In genomic region chr22:41507330-41508063, GRCh38 we compare ENCODE assay signal across 29 cellular contexts. TPM values are rescaled to one million over a fixed set of nuclear protein-coding genes. Genes with fewer than 3 reads are reported as not detected.
A peak's percentile ranks its signal among the peaks of the same experiment; 100 is the strongest.
DNase-seq lines count a peak whose midpoint lies in the region; ATAC-seq, FAIRE-seq and TF ChIP-seq lines count a peak whose summit lies in the region.
"Had no signal": no experiment of that assay in that cellular context is flagged by ENCODE, and none has a peak within 500 bp of the region (broad histone marks: within the 10 kb centered on the region; RNA-seq: fewer than 3 reads in every experiment).

No MANE protein-coding gene starts in this region.

- H2BK15ac ChIP-seq in neuronal stem cell (ENCODE audit: low read length) = peak overlapping the region; percentile 81

- peaks cover 0 to 74% of the 10 kb centered on the region in 2 donors for H3K4me1 ChIP-seq in right atrium auricular region
- H3K4me1 ChIP-seq in neuronal stem cell (ENCODE audit: control insufficient read depth in 2 of 2, insufficient read depth in 1 of 2, low read depth in 1 of 2, low read length in 2 of 2) = peaks cover 0 to 8% of the 10 kb centered on the region in 2 donors
- peaks cover 11% of the 10 kb centered on the region for H3K4me1 ChIP-seq in vagina
- H3K4me1 ChIP-seq in neural progenitor cell = peaks cover 5% of the 10 kb centered on the region
- H3K4me1 ChIP-seq: HAP-1 had no signal

- H3K4me2 ChIP-seq in neuronal stem cell (ENCODE audit: insufficient read depth, low read length, poor library complexity, severe bottlenecking) = no peak overlapping the region
- no peak overlapping the region for H3K4me2 ChIP-seq in neural progenitor cell

- H2AFZ ChIP-seq in neuronal stem cell (ENCODE audit: low read length) (no peak overlapping the region), neural progenitor cell (replicated peaks) (no peak overlapping the region)

- H3K9me3 Mint-ChIP-seq in neural progenitor cell = no peaks in the 10 kb centered on the region
- H3K9me3 Mint-ChIP-seq: activated naive CD4-positive, alpha-beta T cell treated with anti-CD3 and anti-CD28 coated beads for 36 hours; CD14-positive monocyte had no signal

- DNase-seq in right atrium auricular region (ENCODE audit: low spot score) (no peak), Right ventricle myocardium superior (no peak), dorsolateral prefrontal cortex (peak in 1 of 10 donors; percentile 71), neuronal stem cell (ENCODE audit: low spot score) (no peak), vagina (ENCODE audit: extremely low spot score in 2 of 2) (no peak), neural progenitor cell (ENCODE audit: low spot score) (no peak), HTR-8/SVneo (ENCODE audit: insufficient read length, low spot score) (no peak)
- DNase-seq: ACHN; activated CD4-positive, alpha-beta T cell treated with anti-CD3 and anti-CD28 coated beads, Interleukin-2, amount 50 U/mL, for 48 hours; activated naive CD4-positive, alpha-beta T cell treated with anti-CD3 and anti-CD28 coated beads for 36 hours; dermis blood vessel endothelial cell; DMS153; foreskin melanocyte; GF-D8; MG63; NCI-H146; NCI-H2171 treated with DMSO at 0.1 percent for 48 hours; NCI-H748 treated with DMSO at 0.1 percent for 48 hours; occipital lobe; SIG-M5; stimulated activated naive CD4-positive, alpha-beta T cell treated with Interleukin-2 at 50 U/mL for 16 hours; WERI-Rb-1 had no signal

- peaks cover 5% of the 10 kb centered on the region for H3K36me3 Mint-ChIP-seq in neural progenitor cell

- H3K9ac ChIP-seq in neuronal stem cell (ENCODE audit: low read depth, low read length, poor library complexity) = no peak overlapping the region
- H3K9ac ChIP-seq in neural progenitor cell = no peak overlapping the region

- no peak overlapping the region for H3K27ac Mint-ChIP-seq in neural progenitor cell
- H3K27ac Mint-ChIP-seq: activated naive CD4-positive, alpha-beta T cell treated with anti-CD3 and anti-CD28 coated beads for 36 hours had no signal

- H3K27me3 Mint-ChIP-seq in neural progenitor cell (ENCODE audit: insufficient read depth, low read depth) = peaks cover under 1% of the 10 kb centered on the region

- H3K27me3 ChIP-seq in right atrium auricular region (no peaks in the 10 kb centered on the region), dorsolateral prefrontal cortex (no peaks in the 10 kb centered on the region), neuronal stem cell (ENCODE audit: control insufficient read depth in 3 of 3, insufficient read depth in 3 of 3, low read depth in 1 of 3, low read length in 3 of 3) (no peaks in the 10 kb centered on the region), vagina (no peaks in the 10 kb centered on the region), neural progenitor cell (no peaks in the 10 kb centered on the region)
- H3K27me3 ChIP-seq: MG63 had no signal

- peak overlapping the region; percentile 24 for H2BK5ac ChIP-seq in neuronal stem cell (ENCODE audit: low read length)

- H3K79me2 ChIP-seq in neural progenitor cell (ENCODE audit: low read depth) = no peaks in the 10 kb centered on the region

- H3K27ac ChIP-seq in right atrium auricular region (peak overlapping the region; percentile 20 to 81), dorsolateral prefrontal cortex (peak overlapping the region; percentile 86 to 100 (median 97)), neuronal stem cell (replicated peaks; ENCODE audit: low read length) (no peak overlapping the region), vagina (no peak overlapping the region), neural progenitor cell (no peak overlapping the region)
- H3K27ac ChIP-seq: epithelial cell of prostate, WERI-Rb-1 had no signal

- TF ChIP-seq POLR2A in vagina (IDR thresholded peaks at IDR 0.05) = no peak

- TF ChIP-seq CTCF in right atrium auricular region (IDR thresholded peaks at IDR 0.05) (no peak), dorsolateral prefrontal cortex (IDR thresholded peaks at IDR 0.05 in 54 of 56, conservative IDR thresholded peaks at IDR 0.05 in 2 of 56; ENCODE audit: low read depth in 1 of 56, partially characterized antibody in 56 of 56) (no peak), vagina (IDR thresholded peaks at IDR 0.05) (no peak), neural progenitor cell (IDR thresholded peaks at IDR 0.05) (no peak)

- peak overlapping the region; percentile 17 for H4K8ac ChIP-seq in neuronal stem cell (ENCODE audit: low read depth, low read length)

- H3K4me3 Mint-ChIP-seq in neural progenitor cell = no peak overlapping the region
- H3K4me3 Mint-ChIP-seq: activated naive CD4-positive, alpha-beta T cell treated with anti-CD3 and anti-CD28 coated beads for 36 hours; CD14-positive monocyte had no signal

- no peak overlapping the region for H2BK120ac ChIP-seq in neuronal stem cell (ENCODE audit: low read depth, low read length)

- no CpG with 5 or more reads among the region's 23 CpGs for WGBS in neuronal stem cell (ENCODE audit: extremely low coverage in 2 of 2, insufficient read length in 2 of 2, insufficient replicate concordance in 1 of 2), 2 donors

- peaks cover 5% of the 10 kb centered on the region for H3K4me1 Mint-ChIP-seq in neural progenitor cell
- H3K4me1 Mint-ChIP-seq: CD14-positive monocyte had no signal

- H2BK12ac ChIP-seq in neuronal stem cell (ENCODE audit: low read length) = no peak overlapping the region

- H4K20me1 ChIP-seq in neural progenitor cell (ENCODE audit: low read depth) = no peaks in the 10 kb centered on the region

- peak overlapping the region; percentile 89 for H3K23ac ChIP-seq in neuronal stem cell (ENCODE audit: low read depth, low read length, poor library complexity)

- H3K18ac ChIP-seq in neuronal stem cell (ENCODE audit: low read length) = peak overlapping the region; percentile 17

- H3K14ac ChIP-seq in neuronal stem cell (ENCODE audit: low read length) = no peak overlapping the region

- H3K79me1 ChIP-seq in neuronal stem cell (ENCODE audit: low read depth, low read length) = no peaks in the 10 kb centered on the region

- no peak for FAIRE-seq in HTR-8/SVneo (lab: Jason Lieb, UNC)

- H3K4me3 ChIP-seq in right atrium auricular region = no peak overlapping the region
- peak overlapping the region in 1 of 59 donors; percentile 8 for H3K4me3 ChIP-seq in dorsolateral prefrontal cortex
- H3K4me3 ChIP-seq in neuronal stem cell (ENCODE audit: low read length in 2 of 2) = no peak overlapping the region
- no peak overlapping the region for H3K4me3 ChIP-seq in vagina
- no peak overlapping the region for H3K4me3 ChIP-seq in neural progenitor cell
- H3K4me3 ChIP-seq: HAP-1, MG63 had no signal

- H3K4ac ChIP-seq in neuronal stem cell (ENCODE audit: low read length) = no peak overlapping the region

- no peaks in the 10 kb centered on the region for H3F3A ChIP-seq in neural progenitor cell (ENCODE audit: low read depth)

- no peaks in the 10 kb centered on the region for H3K9me3 ChIP-seq in right atrium auricular region
- no peaks in the 10 kb centered on the region for H3K9me3 ChIP-seq in neuronal stem cell (replicated peaks in 1 of 2; ENCODE audit: control insufficient read depth in 2 of 2, insufficient read depth in 1 of 2, low read depth in 1 of 2, low read length in 2 of 2)
- no peaks in the 10 kb centered on the region for H3K9me3 ChIP-seq in vagina
- H3K9me3 ChIP-seq in neural progenitor cell (ENCODE audit: low read depth) = no peaks in the 10 kb centered on the region
- H3K9me3 ChIP-seq: HAP-1, MG63 had no signal

- peaks cover 64% of the 10 kb centered on the region for H3K36me3 ChIP-seq in right atrium auricular region
- H3K36me3 ChIP-seq in neuronal stem cell (replicated peaks in 1 of 2; ENCODE audit: control insufficient read depth in 2 of 2, insufficient read depth in 2 of 2, low read length in 2 of 2) = peaks cover 20 to 72% of the 10 kb centered on the region in 2 donors
- peaks cover 0 to 17% of the 10 kb centered on the region in 2 donors for H3K36me3 ChIP-seq in vagina
- H3K36me3 ChIP-seq in neural progenitor cell = no peaks in the 10 kb centered on the region

- intact Hi-C loops in Right ventricle myocardium superior (cut with DNase I) = loop anchor here (5.0 kb wide), 1 partner anchor 35 kb away; no protein-coding TSS in a partner anchor
- intact Hi-C loops in dorsolateral prefrontal cortex (cut with DNase I) = no loop called here
- intact Hi-C loops in vagina (cut with DNase I) = no loop called here

- ATAC-seq in Right ventricle myocardium superior (ENCODE audit: poor library complexity) (no peak), HG03025 (IDR thresholded peaks at IDR 0.05; ENCODE audit: low FRiP score, unreplicated experiment) (no peak)
- ATAC-seq: sciatic nerve had no signal

- no peak overlapping the region for H4K91ac ChIP-seq in neuronal stem cell (ENCODE audit: low read depth, low read length, poor library complexity)

- peak overlapping the region; percentile 83 for H2AK5ac ChIP-seq in neuronal stem cell (ENCODE audit: low read depth, low read length)

RNA-seq across cellular contexts. Expression of gene POLR3H, which starts 36.8 kb away (rescaled TPM):
- total RNA-seq in right atrium auricular region (10 to 100 TPM; 11.4 to 12.0 TPM), Right ventricle myocardium superior (18.3 TPM), dorsolateral prefrontal cortex (10 to 100 TPM; 47.5 to 93.1 (median 62.0) TPM), vagina (21.4 TPM), neural progenitor cell (ENCODE audit: low replicate concordance) (15.2 and 18.7 TPM in 2 replicates)
- polyA plus RNA-seq in neuronal stem cell (2013, experiment 1 of 2) = 16.8 TPM
- polyA plus RNA-seq in neuronal stem cell (2013, experiment 2 of 2) = 16.3 TPM

RNA-seq across cellular contexts. Expression of gene ACO2, which starts 38.6 kb away (rescaled TPM):
- total RNA-seq in right atrium auricular region = 100 to 1,000 TPM; 447 to 604 TPM
- total RNA-seq in Right ventricle myocardium superior = 835 TPM
- 100 to 1,000 TPM; 173 to 339 (median 261) TPM for total RNA-seq in dorsolateral prefrontal cortex
- polyA plus RNA-seq in neuronal stem cell (2013, experiment 1 of 2) = 41.4 TPM
- 40.9 TPM for polyA plus RNA-seq in neuronal stem cell (2013, experiment 2 of 2)
- 78.6 TPM for total RNA-seq in vagina
- total RNA-seq in neural progenitor cell (ENCODE audit: low replicate concordance) = 36.6 and 61.8 TPM in 2 replicates

RNA-seq across cellular contexts. Expression of gene PHF5A, which starts 39.0 kb away (rescaled TPM):
- total RNA-seq in right atrium auricular region = 10 to 100 TPM; 19.3 to 23.5 TPM
- 26.4 TPM for total RNA-seq in Right ventricle myocardium superior
- total RNA-seq in dorsolateral prefrontal cortex = 10 to 100 TPM; 10.3 to 36.8 (median 22.3) TPM
- polyA plus RNA-seq in neuronal stem cell (2013, experiment 1 of 2) = 63.9 TPM
- 61.6 TPM for polyA plus RNA-seq in neuronal stem cell (2013, experiment 2 of 2)
- 35.4 TPM for total RNA-seq in vagina
- total RNA-seq in neural progenitor cell (ENCODE audit: low replicate concordance) = 106 and 114 TPM in 2 replicates

RNA-seq across cellular contexts. Expression of gene CSDC2, which starts 53.3 kb away (rescaled TPM):
- total RNA-seq in right atrium auricular region = 100 to 1,000 TPM; 257 to 324 TPM
- 252 TPM for total RNA-seq in Right ventricle myocardium superior
- 10 to 100 TPM in 111 of 120 experiments, 1 to 10 TPM in 9; 7.0 to 30.7 (median 15.7) TPM for total RNA-seq in dorsolateral prefrontal cortex
- 1.4 TPM for polyA plus RNA-seq in neuronal stem cell (2013, experiment 1 of 2)
- 1.4 TPM for polyA plus RNA-seq in neuronal stem cell (2013, experiment 2 of 2)
- 29.7 TPM for total RNA-seq in vagina
- total RNA-seq in neural progenitor cell (ENCODE audit: low replicate concordance) = 1.3 TPM in 1 of 2 replicates, not detected in the other
- total RNA-seq: activated naive CD4-positive, alpha-beta T cell treated with anti-CD3 and anti-CD28 coated beads for 36 hours; dermis blood vessel endothelial cell; OCI-LY7; T-helper 1 cell treated with Interleukin-12 subunit alpha and Interleukin-12 subunit beta and Interleukin-4 antibody, amounts not matched to agents 30 ng/mL and 1 ng/mL, for 36 hours had no signal
- polyA plus RNA-seq: CD14-positive monocyte had no signal

Comparison
In these comparisons a context has a peak if more than half of its experiments do, and no peak if none do; other contexts are left out.
1. H3K27ac ChIP-seq: peak in right atrium auricular region (2 of 2) and dorsolateral prefrontal cortex (59 of 59); none in neuronal stem cell (single experiment), vagina (single experiment) and neural progenitor cell (single experiment).